21 cellular contexts compared by ENCODE assay signal in genomic region chrX:6472652-6473342, GRCh38.
DNase-seq lines count a peak whose midpoint lies in the region; ATAC-seq, FAIRE-seq and TF ChIP-seq lines count a peak whose summit lies in the region.
"Had no signal": no experiment of that assay in that cellular context is flagged by ENCODE, and none has a peak within 500 bp of the region (broad histone marks: within the 10 kb centered on the region; RNA-seq: fewer than 3 reads in every experiment).

No MANE protein-coding gene starts in this region.

- H3K23me2 ChIP-seq in H1 (ENCODE audit: low read depth, low read length) = peaks cover 7% of the 10 kb centered on the region; the same call in 1 of the 2 replicates

- no peak overlapping the region for H3K18ac ChIP-seq in H1 (ENCODE audit: extremely low read depth, low read length)

- no peak overlapping the region for H3K4ac ChIP-seq in H1 (replicated peaks; ENCODE audit: insufficient read length, low read depth, low read length)

- no peak overlapping the region for H3K4me3 Mint-ChIP-seq in astrocyte (ENCODE audit: unreplicated experiment)
- H3K4me3 Mint-ChIP-seq: CD14-positive monocyte; CD4-positive, alpha-beta T cell; CD8-positive, alpha-beta memory T cell; H9; HFFc6 had no signal

- H3K27me3 ChIP-seq in astrocyte (ENCODE audit: insufficient read depth, low read length) = no peaks in the 10 kb centered on the region
- H3K27me3 ChIP-seq in H1 (replicated peaks in 1 of 4; ENCODE audit: control insufficient read depth in 3 of 4, extremely low read depth in 1 of 4, insufficient read depth in 3 of 4, low read length in 3 of 4) = no peaks in the 10 kb centered on the region
- H3K27me3 ChIP-seq in gastroesophageal sphincter = no peaks in the 10 kb centered on the region
- H3K27me3 ChIP-seq: BE2C; BLaER1 treated with 17β-estradiol and CSF1 and Interleukin-3, amounts not matched to agents 10 nM and 100 nM had no signal

- H3K4me3 ChIP-seq in astrocyte (ENCODE audit: insufficient read depth, low read depth, low read length) (no peak overlapping the region), H1 (ENCODE audit: extremely low read depth in 1 of 4, insufficient read depth in 2 of 4, low read depth in 3 of 4, low read length in 4 of 4) (no peak overlapping the region), gastroesophageal sphincter (no peak overlapping the region)
- H3K4me3 ChIP-seq: BLaER1 treated with 17β-estradiol and CSF1 and Interleukin-3, amounts not matched to agents 10 nM and 100 nM had no signal

- H3K56ac ChIP-seq in H1 (replicated peaks; ENCODE audit: insufficient read length, low read depth, low read length) = no peak overlapping the region

- no peak overlapping the region for H2BK15ac ChIP-seq in H1 (ENCODE audit: low read length)

- H3K23ac ChIP-seq in H1 (ENCODE audit: insufficient read length) = no peak overlapping the region

- no peak overlapping the region for H2BK12ac ChIP-seq in H1 (ENCODE audit: low read depth, low read length)

- no peak overlapping the region for H3K9ac ChIP-seq in astrocyte (ENCODE audit: low read length)
- no peak overlapping the region for H3K9ac ChIP-seq in H1 (replicated peaks in 1 of 4; ENCODE audit: extremely low read depth in 1 of 4, low read depth in 3 of 4, low read length in 3 of 4)
- H3K9ac ChIP-seq: BLaER1 treated with 17β-estradiol and CSF1 and Interleukin-3, amounts not matched to agents 10 nM and 100 nM had no signal

- H3K27ac ChIP-seq in astrocyte (ENCODE audit: low read depth, low read length) (no peak overlapping the region), H1 (ENCODE audit: low read depth, low read length) (no peak overlapping the region), gastroesophageal sphincter (no peak overlapping the region)
- H3K27ac ChIP-seq: BLaER1 treated with 17β-estradiol and CSF1 and Interleukin-3, amounts not matched to agents 10 nM and 100 nM had no signal

- TF ChIP-seq EP300 in H1 (IDR thresholded peaks at IDR 0.05; ENCODE audit: borderline replicate concordance in 1 of 2, low read depth in 2 of 2, low read length in 2 of 2) = no peak
- no peak for TF ChIP-seq EP300 in gastroesophageal sphincter (IDR thresholded peaks at IDR 0.05)

- H3K9me3 ChIP-seq in astrocyte (ENCODE audit: insufficient read depth, low read depth, low read length) (no peaks in the 10 kb centered on the region), H1 (ENCODE audit: insufficient read depth in 2 of 2, low read depth in 1 of 2, low read length in 1 of 2) (no peaks in the 10 kb centered on the region), gastroesophageal sphincter (no peaks in the 10 kb centered on the region)
- H3K9me3 ChIP-seq: BE2C had no signal

- DNase-seq in D721Med (ENCODE audit: insufficient read length, low spot score) = no peak
- no peak for DNase-seq in GM12892 (ENCODE audit: insufficient read length)
- no peak for DNase-seq in astrocyte (ENCODE audit: low read depth)
- DNase-seq in H1 (ENCODE audit: low read depth in 1 of 2, low spot score in 2 of 2) = no peak
- DNase-seq in T-helper 9 cell = no peak
- DNase-seq: BE2C; CD4-positive, alpha-beta T cell; CD8-positive, alpha-beta memory T cell; DMS53; DMS79 treated with DMSO at 0.1 percent for 48 hours; GF-D8; GOT3; H9; HFFc6 had no signal

- H2BK120ac ChIP-seq in H1 (replicated peaks; ENCODE audit: low read depth, low read length) = no peak overlapping the region

- H2AFZ ChIP-seq in astrocyte (ENCODE audit: low read depth, low read length) = no peak overlapping the region
- H2AFZ ChIP-seq in H1 (ENCODE audit: low read length) = no peak overlapping the region

- H2BK20ac ChIP-seq in H1 (ENCODE audit: low read length) = no peak overlapping the region

- 93 to 100% methylated on average over 1 to 4 of the region's 4 CpGs for WGBS in H1 (ENCODE audit: extremely low coverage in 1 of 2, insufficient coverage in 1 of 2, insufficient read length in 1 of 2, insufficient replicate concordance in 2 of 2, low coverage in 1 of 2, low lambda C conversion rate in 2 of 2, missing lambda C conversion rate in 1 of 2), 2 experiments
- WGBS in gastroesophageal sphincter (ENCODE audit: low coverage in 1 of 2), 2 donors = 91 to 92% methylated on average over 4 of the region's 4 CpGs

- H3K36me3 Mint-ChIP-seq in astrocyte (ENCODE audit: low read depth, unreplicated experiment) = no peaks in the 10 kb centered on the region
- H3K36me3 Mint-ChIP-seq: CD14-positive monocyte; CD8-positive, alpha-beta memory T cell had no signal

- no peak overlapping the region for H3K27ac Mint-ChIP-seq in astrocyte (ENCODE audit: unreplicated experiment)
- H3K27ac Mint-ChIP-seq: CD14-positive monocyte; CD4-positive, alpha-beta T cell; CD8-positive, alpha-beta memory T cell; H9; HFFc6 had no signal

- no peak overlapping the region for H4K91ac ChIP-seq in H1 (replicated peaks; ENCODE audit: insufficient read length, low read length)

- H3K14ac ChIP-seq in H1 (ENCODE audit: insufficient read length) = no peak overlapping the region

- no peak for TF ChIP-seq RAD21 in H1 (IDR thresholded peaks at IDR 0.05 in 1 of 2, conservative IDR thresholded peaks at IDR 0.05 in 1 of 2; ENCODE audit: low read depth in 2 of 2, low read length in 2 of 2)

- peak; percentile 75 for FAIRE-seq in D721Med (lab: Jason Lieb, UNC)
- FAIRE-seq in GM12892 (lab: Jason Lieb, UNC) = peak; percentile 71
- FAIRE-seq in astrocyte (lab: Jason Lieb, UNC) = peak; percentile 99
- FAIRE-seq in H1 (lab: Jason Lieb, UNC) = peak; percentile 84
- FAIRE-seq: GM18507 had no signal

- H4K5ac ChIP-seq in H1 (ENCODE audit: insufficient read length, low read depth, low read length) = no peak overlapping the region

- no peak overlapping the region for H4K8ac ChIP-seq in H1 (ENCODE audit: extremely low read depth, insufficient read depth, low read length)

- no peak overlapping the region for H2AK5ac ChIP-seq in H1 (ENCODE audit: low read depth, low read length)

- H4K20me1 ChIP-seq in astrocyte (ENCODE audit: insufficient read depth, low read length) (no peaks in the 10 kb centered on the region), H1 (replicated peaks in 1 of 2; ENCODE audit: control insufficient read depth in 1 of 2, insufficient read depth in 2 of 2, low read length in 2 of 2) (peaks cover 0 to 2% of the 10 kb centered on the region in 2 experiments)
- H4K20me1 ChIP-seq: BLaER1 treated with 17β-estradiol and CSF1 and Interleukin-3, amounts not matched to agents 10 nM and 100 nM had no signal

- peaks cover 4% of the 10 kb centered on the region for H3K4me1 Mint-ChIP-seq in astrocyte (ENCODE audit: low read depth, unreplicated experiment)
- H3K4me1 Mint-ChIP-seq: CD14-positive monocyte; CD8-positive, alpha-beta memory T cell; H9 had no signal

- no peaks in the 10 kb centered on the region for H3K9me3 Mint-ChIP-seq in astrocyte (ENCODE audit: unreplicated experiment)
- H3K9me3 Mint-ChIP-seq: CD4-positive, alpha-beta T cell; CD8-positive, alpha-beta memory T cell; HFFc6 had no signal

- H3K4me2 ChIP-seq in astrocyte (ENCODE audit: low read length) (no peak overlapping the region), H1 (ENCODE audit: insufficient read depth in 1 of 2, low read depth in 2 of 2, low read length in 2 of 2) (no peak overlapping the region)
- H3K4me2 ChIP-seq: BLaER1 treated with 17β-estradiol and CSF1 and Interleukin-3, amounts not matched to agents 10 nM and 100 nM had no signal

- TF ChIP-seq POLR2A in GM12892 (IDR thresholded peaks at IDR 0.05; ENCODE audit: low read depth, low read length) (no peak), H1 (IDR thresholded peaks at IDR 0.05; ENCODE audit: control extremely low read depth in 1 of 2, low read depth in 2 of 2, low read length in 2 of 2) (no peak), gastroesophageal sphincter (IDR thresholded peaks at IDR 0.05) (no peak)

- CTCF ChIA-PET in H1 (lab: Charles Lee; ENCODE audit: partially characterized antibody) = no interaction called here

- no peak for ATAC-seq in HG03571 (IDR thresholded peaks at IDR 0.05; ENCODE audit: unreplicated experiment)
- no peak for ATAC-seq in GM18873 (IDR thresholded peaks at IDR 0.05; ENCODE audit: low FRiP score, unreplicated experiment)
- ATAC-seq in gastroesophageal sphincter = no peak
- ATAC-seq: HCT116 had no signal

- H3K27me3 Mint-ChIP-seq in astrocyte (ENCODE audit: low read depth, unreplicated experiment) = no peaks in the 10 kb centered on the region
- H3K27me3 Mint-ChIP-seq: CD4-positive, alpha-beta T cell; CD8-positive, alpha-beta memory T cell had no signal

- no peak overlapping the region for H2BK5ac ChIP-seq in H1 (ENCODE audit: low read depth, low read length)

- POLR2A ChIA-PET in H1 (lab: Charles Lee; ENCODE audit: partially characterized antibody) = no interaction called here

- no peaks in the 10 kb centered on the region for H3K4me1 ChIP-seq in astrocyte (ENCODE audit: insufficient read depth, low read length)
- H3K4me1 ChIP-seq in H1 (replicated peaks in 1 of 4; ENCODE audit: control insufficient read depth in 3 of 4, insufficient read depth in 4 of 4, low read length in 3 of 4) = no peaks in the 10 kb centered on the region
- no peaks in the 10 kb centered on the region for H3K4me1 ChIP-seq in gastroesophageal sphincter
- H3K4me1 ChIP-seq: BE2C; BLaER1 treated with 17β-estradiol and CSF1 and Interleukin-3, amounts not matched to agents 10 nM and 100 nM had no signal

- H3K36me3 ChIP-seq in astrocyte (ENCODE audit: insufficient read depth, low read length) (no peaks in the 10 kb centered on the region), H1 (ENCODE audit: control insufficient read depth in 2 of 4, insufficient read depth in 4 of 4, low read length in 3 of 4) (no peaks in the 10 kb centered on the region), gastroesophageal sphincter (no peaks in the 10 kb centered on the region)
- H3K36me3 ChIP-seq: BE2C; BLaER1 treated with 17β-estradiol and CSF1 and Interleukin-3, amounts not matched to agents 10 nM and 100 nM had no signal

- H3K79me2 ChIP-seq in astrocyte (ENCODE audit: insufficient read depth, low read length) = no peaks in the 10 kb centered on the region
- H3K79me2 ChIP-seq in H1 (ENCODE audit: control insufficient read depth in 1 of 2, insufficient read depth in 2 of 2, low read length in 2 of 2) = no peaks in the 10 kb centered on the region

- H3K79me1 ChIP-seq in H1 (ENCODE audit: low read depth, low read length) = no peaks in the 10 kb centered on the region

- TF ChIP-seq CTCF in D721Med (IDR thresholded peaks at IDR 0.05; ENCODE audit: insufficient read depth, missing control alignments) = no peak
- no peak for TF ChIP-seq CTCF in astrocyte (IDR thresholded peaks at IDR 0.05; ENCODE audit: insufficient read depth, low read depth, low read length)
- no peak for TF ChIP-seq CTCF in H1 (IDR thresholded peaks at IDR 0.05; ENCODE audit: control extremely low read depth in 1 of 3, insufficient read depth in 1 of 3, low read depth in 1 of 3, low read length in 3 of 3)
- no peak for TF ChIP-seq CTCF in gastroesophageal sphincter (IDR thresholded peaks at IDR 0.05)

TF ChIP-seq in H1, 55 proteins besides CTCF, POLR2A, EP300 and RAD21:
- no peak for TF ChIP-seq SP2 (IDR thresholded peaks at IDR 0.05; ENCODE audit: low read length)
- TF ChIP-seq CTBP2 (IDR thresholded peaks at IDR 0.05; ENCODE audit: borderline replicate concordance, insufficient read depth, insufficient read length, low read length) = no peak
TF ChIP-seq in H1: peak in this region for 0.
